In the genomic region with DNA sequence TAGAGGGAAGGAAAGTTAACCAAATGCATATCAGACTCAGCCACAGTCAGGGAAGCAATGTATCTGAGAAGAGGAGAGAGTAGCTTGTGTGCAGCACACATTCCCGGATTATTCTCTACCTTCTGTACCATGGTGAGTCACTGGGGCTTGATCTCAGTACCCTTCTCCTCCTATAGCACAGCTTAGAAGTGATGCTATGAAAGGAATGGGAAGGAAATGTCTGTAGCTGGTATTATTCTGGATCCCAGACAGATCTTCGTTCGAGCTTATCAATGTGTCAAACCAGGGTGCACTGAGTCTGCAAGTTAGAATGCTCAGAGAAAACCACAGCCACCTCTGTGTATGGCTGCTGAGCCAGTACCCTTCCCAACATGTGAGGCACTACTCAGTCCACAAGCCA, we compare ENCODE assay signal across 1 cellular context.
TF ChIP-seq lines count a peak whose summit lies in the region.

No MANE protein-coding gene starts in this region.

TF ChIP-seq in WTC11, 78 proteins besides CTCF, POLR2A, EP300 and RAD21 (continued from another document):
- TF ChIP-seq, protein P1, sequence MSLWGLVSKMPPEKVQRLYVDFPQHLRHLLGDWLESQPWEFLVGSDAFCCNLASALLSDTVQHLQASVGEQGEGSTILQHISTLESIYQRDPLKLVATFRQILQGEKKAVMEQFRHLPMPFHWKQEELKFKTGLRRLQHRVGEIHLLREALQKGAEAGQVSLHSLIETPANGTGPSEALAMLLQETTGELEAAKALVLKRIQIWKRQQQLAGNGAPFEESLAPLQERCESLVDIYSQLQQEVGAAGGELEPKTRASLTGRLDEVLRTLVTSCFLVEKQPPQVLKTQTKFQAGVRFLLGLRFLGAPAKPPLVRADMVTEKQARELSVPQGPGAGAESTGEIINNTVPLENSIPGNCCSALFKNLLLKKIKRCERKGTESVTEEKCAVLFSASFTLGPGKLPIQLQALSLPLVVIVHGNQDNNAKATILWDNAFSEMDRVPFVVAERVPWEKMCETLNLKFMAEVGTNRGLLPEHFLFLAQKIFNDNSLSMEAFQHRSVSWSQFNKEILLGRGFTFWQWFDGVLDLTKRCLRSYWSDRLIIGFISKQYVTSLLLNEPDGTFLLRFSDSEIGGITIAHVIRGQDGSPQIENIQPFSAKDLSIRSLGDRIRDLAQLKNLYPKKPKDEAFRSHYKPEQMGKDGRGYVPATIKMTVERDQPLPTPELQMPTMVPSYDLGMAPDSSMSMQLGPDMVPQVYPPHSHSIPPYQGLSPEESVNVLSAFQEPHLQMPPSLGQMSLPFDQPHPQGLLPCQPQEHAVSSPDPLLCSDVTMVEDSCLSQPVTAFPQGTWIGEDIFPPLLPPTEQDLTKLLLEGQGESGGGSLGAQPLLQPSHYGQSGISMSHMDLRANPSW (CRISPR knock-in tag; conservative IDR thresholded peaks at IDR 0.05; ENCODE audit: low read depth) = no peak
- TF ChIP-seq RORB (CRISPR knock-in tag; IDR thresholded peaks at IDR 0.05) = no peak
- TF ChIP-seq, protein P2, sequence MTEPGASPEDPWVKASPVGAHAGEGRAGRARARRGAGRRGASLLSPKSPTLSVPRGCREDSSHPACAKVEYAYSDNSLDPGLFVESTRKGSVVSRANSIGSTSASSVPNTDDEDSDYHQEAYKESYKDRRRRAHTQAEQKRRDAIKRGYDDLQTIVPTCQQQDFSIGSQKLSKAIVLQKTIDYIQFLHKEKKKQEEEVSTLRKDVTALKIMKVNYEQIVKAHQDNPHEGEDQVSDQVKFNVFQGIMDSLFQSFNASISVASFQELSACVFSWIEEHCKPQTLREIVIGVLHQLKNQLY (CRISPR knock-in tag; IDR thresholded peaks at IDR 0.05) = no peak
- TF ChIP-seq SOX15 (CRISPR knock-in tag; IDR thresholded peaks at IDR 0.05) = no peak
- TF ChIP-seq ZNF263 (CRISPR knock-in tag; IDR thresholded peaks at IDR 0.05; ENCODE audit: low read depth) = no peak
TF ChIP-seq in WTC11: peak in this region for 0.
